In the genomic region with DNA sequence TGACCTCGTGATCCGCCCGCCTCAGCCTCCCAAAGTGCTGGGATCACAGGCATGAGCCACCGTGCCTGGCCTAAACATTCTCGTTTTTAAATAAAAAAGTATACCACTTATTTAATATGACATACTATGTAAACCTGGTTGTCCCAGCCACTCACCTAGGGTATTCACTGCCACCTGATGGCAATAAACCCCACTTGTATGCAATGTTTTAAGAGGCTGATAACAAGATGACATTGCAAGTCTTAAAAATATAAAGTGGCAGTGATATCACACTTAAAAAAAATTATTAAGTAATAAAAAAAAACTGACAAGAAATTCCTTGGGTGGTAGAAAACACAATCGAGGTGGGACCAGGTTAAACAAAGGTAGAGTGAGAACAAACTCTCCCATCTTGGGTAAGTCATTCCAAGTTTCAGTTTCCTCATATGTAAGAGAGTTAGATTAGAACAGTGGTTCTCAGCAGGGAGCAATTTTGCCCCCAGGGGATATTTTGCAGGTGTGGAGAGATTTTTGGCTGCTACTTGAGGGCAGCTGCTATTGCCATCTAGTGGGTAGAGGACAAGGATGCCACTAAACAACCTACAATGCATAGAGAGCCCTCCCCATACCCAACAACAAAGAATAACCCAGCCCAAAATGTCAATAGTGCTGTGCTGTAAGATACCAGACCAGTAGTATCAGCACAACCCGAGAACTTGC, we compare ENCODE assay signal across 10 cellular contexts. TPM values are rescaled to one million over a fixed set of nuclear protein-coding genes. Genes with fewer than 3 reads are reported as not detected.
A peak's percentile ranks its signal among the peaks of the same experiment; 100 is the strongest.
DNase-seq lines count a peak whose midpoint lies in the region; ATAC-seq and TF ChIP-seq lines count a peak whose summit lies in the region.
"Had no signal": no experiment of that assay in that cellular context is flagged by ENCODE, and none has a peak within 500 bp of the region (broad histone marks: within the 10 kb centered on the region; RNA-seq: fewer than 3 reads in every experiment).

No MANE protein-coding gene starts in this region.

- no peak overlapping the region for H3K4me3 ChIP-seq in SK-N-SH (ENCODE audit: low read depth in 2 of 2, low read length in 1 of 2)
- no peak overlapping the region for H3K4me3 ChIP-seq in choroid plexus epithelial cell (ENCODE audit: low read depth, low read length)

- peaks cover 26 to 84% of the 10 kb centered on the region in 2 experiments for H3K36me3 ChIP-seq in SK-N-SH (replicated peaks in 1 of 2; ENCODE audit: control insufficient read depth in 1 of 2, insufficient read depth in 2 of 2, low read length in 1 of 2)

- peaks cover 25% of the 10 kb centered on the region for H3K4me1 Mint-ChIP-seq in progenitor cell of endocrine pancreas (ENCODE audit: low read depth)

- H3K9me2 ChIP-seq in SK-N-SH, result no peaks in the 10 kb centered on the region

- H3K36me3 Mint-ChIP-seq in progenitor cell of endocrine pancreas (ENCODE audit: insufficient read depth), result peaks cover 17% of the 10 kb centered on the region

- CTCF ChIA-PET in SK-N-SH (lab: Yijun Ruan, JAX), result no interaction called here

- no peaks in the 10 kb centered on the region for H3K9me3 ChIP-seq in SK-N-SH

- H3K27ac Mint-ChIP-seq in progenitor cell of endocrine pancreas, result peak overlapping the region; percentile 56

- no peaks in the 10 kb centered on the region for H3K27me3 ChIP-seq in SK-N-SH (ENCODE audit: insufficient read depth)

- DNase-seq in SK-N-SH (peak; percentile 10), M059J (ENCODE audit: low read depth) (peak; percentile 68), choroid plexus epithelial cell (ENCODE audit: low read depth) (peak; percentile 30), progenitor cell of endocrine pancreas (ENCODE audit: low spot score, unreplicated experiment) (no peak)
- DNase-seq: amygdala had no signal

- H4K20me1 ChIP-seq in SK-N-SH (ENCODE audit: insufficient read depth), result peaks cover 99% of the 10 kb centered on the region

- TF ChIP-seq CTCF in SK-N-SH (IDR thresholded peaks at IDR 0.05) (peak; percentile 29; the same call in 1 of the 2 replicates), choroid plexus epithelial cell (conservative IDR thresholded peaks at IDR 0.05; ENCODE audit: low read depth, low read length) (peak; percentile 42), progenitor cell of endocrine pancreas (IDR thresholded peaks at IDR 0.05; ENCODE audit: unreplicated experiment) (peak; percentile 26)

- no peaks in the 10 kb centered on the region; a peak in 2 of 4 replicates for H3K4me1 ChIP-seq in SK-N-SH (ENCODE audit: control insufficient read depth in 1 of 2, insufficient read depth in 2 of 2, low read depth in 1 of 2, low read length in 1 of 2)

- no peak overlapping the region for H3K27ac ChIP-seq in SK-N-SH (ENCODE audit: low read depth in 2 of 2, low read length in 1 of 2)

- H3F3A ChIP-seq in SK-N-SH (replicated peaks; ENCODE audit: insufficient read depth), result peaks cover 38% of the 10 kb centered on the region

- peak; percentile 30; the same call in 1 of the 2 replicates for TF ChIP-seq RAD21 in SK-N-SH (IDR thresholded peaks at IDR 0.05; ENCODE audit: low read length)

- H3K27me3 Mint-ChIP-seq in progenitor cell of endocrine pancreas, result no peaks in the 10 kb centered on the region

- no peak overlapping the region for H3K4me3 Mint-ChIP-seq in progenitor cell of endocrine pancreas (ENCODE audit: low read depth)

- WGBS in SK-N-SH (ENCODE audit: low lambda C conversion rate), result 96% methylated on average over 7 of the region's 7 CpGs

- H3K9ac ChIP-seq in SK-N-SH, result no peak overlapping the region

- no peak overlapping the region for H2AFZ ChIP-seq in SK-N-SH (ENCODE audit: low read depth)

- ATAC-seq in SK-N-SH treated with all-trans-retinoic acid at 6 μM for 48 hours (no peak; the same call in 2 of the 3 replicates), HG03097 (IDR thresholded peaks at IDR 0.05; ENCODE audit: low FRiP score, unreplicated experiment) (no peak), HG02759 (IDR thresholded peaks at IDR 0.05; ENCODE audit: unreplicated experiment) (no peak), GM21528 (IDR thresholded peaks at IDR 0.05; ENCODE audit: low FRiP score, unreplicated experiment) (no peak)

- peaks cover 100% of the 10 kb centered on the region for H3K79me2 ChIP-seq in SK-N-SH (ENCODE audit: insufficient read depth)

- H3K4me2 ChIP-seq in SK-N-SH, result no peak overlapping the region

- no peak for TF ChIP-seq EP300 in SK-N-SH (IDR thresholded peaks at IDR 0.05; ENCODE audit: borderline replicate concordance in 1 of 2, low read depth in 1 of 2, low read length in 1 of 2)

- no peaks in the 10 kb centered on the region for H3K9me3 Mint-ChIP-seq in progenitor cell of endocrine pancreas (ENCODE audit: low read depth)

- POLR2A ChIA-PET in SK-N-SH (lab: Yijun Ruan, JAX), result no interaction called here

TF ChIP-seq in SK-N-SH, 30 proteins besides CTCF, POLR2A, EP300 and RAD21 (continues in another document):
- TF ChIP-seq MEF2A (IDR thresholded peaks at IDR 0.05; ENCODE audit: borderline replicate concordance, low read depth) (no peak), CHD2 (IDR thresholded peaks at IDR 0.05; ENCODE audit: low read length, partially characterized antibody) (no peak), FOSL2 (IDR thresholded peaks at IDR 0.05; ENCODE audit: borderline replicate concordance, low read depth) (no peak), TEAD4 (IDR thresholded peaks at IDR 0.05; ENCODE audit: borderline replicate concordance, insufficient read depth) (no peak), FOXM1 (IDR thresholded peaks at IDR 0.05; ENCODE audit: low read depth) (no peak), FOXJ3 (CRISPR knock-in tag; IDR thresholded peaks at IDR 0.05) (no peak), RFX5 (IDR thresholded peaks at IDR 0.05; ENCODE audit: low read length) (no peak)
- TF ChIP-seq, protein P1, sequence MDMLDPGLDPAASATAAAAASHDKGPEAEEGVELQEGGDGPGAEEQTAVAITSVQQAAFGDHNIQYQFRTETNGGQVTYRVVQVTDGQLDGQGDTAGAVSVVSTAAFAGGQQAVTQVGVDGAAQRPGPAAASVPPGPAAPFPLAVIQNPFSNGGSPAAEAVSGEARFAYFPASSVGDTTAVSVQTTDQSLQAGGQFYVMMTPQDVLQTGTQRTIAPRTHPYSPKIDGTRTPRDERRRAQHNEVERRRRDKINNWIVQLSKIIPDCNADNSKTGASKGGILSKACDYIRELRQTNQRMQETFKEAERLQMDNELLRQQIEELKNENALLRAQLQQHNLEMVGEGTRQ (IDR thresholded peaks at IDR 0.05; ENCODE audit: borderline replicate concordance, low read depth, low read length), result no peak
- TF ChIP-seq, protein P2, sequence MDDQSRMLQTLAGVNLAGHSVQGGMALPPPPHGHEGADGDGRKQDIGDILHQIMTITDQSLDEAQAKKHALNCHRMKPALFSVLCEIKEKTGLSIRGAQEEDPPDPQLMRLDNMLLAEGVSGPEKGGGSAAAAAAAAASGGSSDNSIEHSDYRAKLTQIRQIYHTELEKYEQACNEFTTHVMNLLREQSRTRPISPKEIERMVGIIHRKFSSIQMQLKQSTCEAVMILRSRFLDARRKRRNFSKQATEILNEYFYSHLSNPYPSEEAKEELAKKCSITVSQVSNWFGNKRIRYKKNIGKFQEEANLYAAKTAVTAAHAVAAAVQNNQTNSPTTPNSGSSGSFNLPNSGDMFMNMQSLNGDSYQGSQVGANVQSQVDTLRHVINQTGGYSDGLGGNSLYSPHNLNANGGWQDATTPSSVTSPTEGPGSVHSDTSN (IDR thresholded peaks at IDR 0.05), result no peak

TF ChIP-seq in SK-N-SH treated with all-trans-retinoic acid at 6 μM for 48 hours, 23 proteins besides CTCF, POLR2A, EP300 and RAD21 (continues in another document):
- TF ChIP-seq ZNF70 (CRISPR knock-in tag; IDR thresholded peaks at IDR 0.05), result no peak
- no peak for TF ChIP-seq ARNTL (CRISPR knock-in tag; IDR thresholded peaks at IDR 0.05; ENCODE audit: borderline replicate concordance, low read depth)
- no peak for TF ChIP-seq TOX (CRISPR knock-in tag; IDR thresholded peaks at IDR 0.05; ENCODE audit: borderline replicate concordance)
- TF ChIP-seq, protein P3, sequence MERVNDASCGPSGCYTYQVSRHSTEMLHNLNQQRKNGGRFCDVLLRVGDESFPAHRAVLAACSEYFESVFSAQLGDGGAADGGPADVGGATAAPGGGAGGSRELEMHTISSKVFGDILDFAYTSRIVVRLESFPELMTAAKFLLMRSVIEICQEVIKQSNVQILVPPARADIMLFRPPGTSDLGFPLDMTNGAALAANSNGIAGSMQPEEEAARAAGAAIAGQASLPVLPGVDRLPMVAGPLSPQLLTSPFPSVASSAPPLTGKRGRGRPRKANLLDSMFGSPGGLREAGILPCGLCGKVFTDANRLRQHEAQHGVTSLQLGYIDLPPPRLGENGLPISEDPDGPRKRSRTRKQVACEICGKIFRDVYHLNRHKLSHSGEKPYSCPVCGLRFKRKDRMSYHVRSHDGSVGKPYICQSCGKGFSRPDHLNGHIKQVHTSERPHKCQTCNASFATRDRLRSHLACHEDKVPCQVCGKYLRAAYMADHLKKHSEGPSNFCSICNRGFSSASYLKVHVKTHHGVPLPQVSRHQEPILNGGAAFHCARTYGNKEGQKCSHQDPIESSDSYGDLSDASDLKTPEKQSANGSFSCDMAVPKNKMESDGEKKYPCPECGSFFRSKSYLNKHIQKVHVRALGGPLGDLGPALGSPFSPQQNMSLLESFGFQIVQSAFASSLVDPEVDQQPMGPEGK (CRISPR knock-in tag; IDR thresholded peaks at IDR 0.05; ENCODE audit: borderline replicate concordance), result no peak
- no peak for TF ChIP-seq CSDC2 (CRISPR knock-in tag; IDR thresholded peaks at IDR 0.05)
- TF ChIP-seq GLIS3 (CRISPR knock-in tag; IDR thresholded peaks at IDR 0.05), result no peak
- TF ChIP-seq ZC3H10 (CRISPR knock-in tag; IDR thresholded peaks at IDR 0.05), result no peak
- no peak for TF ChIP-seq ZNF8 (CRISPR knock-in tag; IDR thresholded peaks at IDR 0.05)
- no peak for TF ChIP-seq RARB (CRISPR knock-in tag; IDR thresholded peaks at IDR 0.05)
- no peak for TF ChIP-seq SNAI2 (CRISPR knock-in tag; IDR thresholded peaks at IDR 0.05)

RNA-seq across cellular contexts. Expression of a gene that starts 14.5 kb away (rescaled TPM):
- polyA plus RNA-seq in SK-N-SH (2012; rRNA removed), result 150 and 208 TPM in 2 replicates
- polyA plus RNA-seq in SK-N-SH (2012; cell fraction: cytosol; rRNA removed), result 245 and 312 TPM in 2 replicates
- 54.1 and 132 TPM in 2 replicates for polyA plus RNA-seq in SK-N-SH (2012; cell fraction: nucleus; rRNA removed)
- total RNA-seq in M059J (2014; rRNA removed; shearing (Covaris generic)), result 538 and 605 TPM in 2 replicates
- total RNA-seq in progenitor cell of endocrine pancreas, result 133 and 134 TPM in 2 replicates

RNA-seq across cellular contexts. Expression of a gene that starts 26.5 kb away (rescaled TPM):
- 7.4 and 9.5 TPM in 2 replicates for polyA plus RNA-seq in SK-N-SH (2012; rRNA removed)
- 5.7 and 7.1 TPM in 2 replicates for polyA plus RNA-seq in SK-N-SH (2012; cell fraction: cytosol; rRNA removed)
- polyA plus RNA-seq in SK-N-SH (2012; cell fraction: nucleus; rRNA removed), result 7.1 and 7.4 TPM in 2 replicates
- total RNA-seq in M059J (2014; rRNA removed; shearing (Covaris generic)), result 6.5 and 13.8 TPM in 2 replicates
- total RNA-seq in progenitor cell of endocrine pancreas, result 14.5 and 15.4 TPM in 2 replicates

RNA-seq across cellular contexts. Expression of a gene that starts 38.5 kb away (rescaled TPM):
- polyA plus RNA-seq in SK-N-SH (2012; rRNA removed), result 0.03 and 0.05 TPM in 2 replicates
- 0.01 and 0.05 TPM in 2 replicates for polyA plus RNA-seq in SK-N-SH (2012; cell fraction: cytosol; rRNA removed)
- polyA plus RNA-seq in SK-N-SH (2012; cell fraction: nucleus; rRNA removed), result 0.13 and 0.28 TPM in 2 replicates
- 0.02 and 0.47 TPM in 2 replicates for total RNA-seq in M059J (2014; rRNA removed; shearing (Covaris generic))
- 1.1 and 1.2 TPM in 2 replicates for total RNA-seq in progenitor cell of endocrine pancreas
- total RNA-seq: T-helper 2 cell treated with Interferon-gamma antibody and Interleukin-4, amounts not matched to agents 100 ng/mL and 5 ng/mL, for 36 hours had no signal
